In the genomic region with DNA sequence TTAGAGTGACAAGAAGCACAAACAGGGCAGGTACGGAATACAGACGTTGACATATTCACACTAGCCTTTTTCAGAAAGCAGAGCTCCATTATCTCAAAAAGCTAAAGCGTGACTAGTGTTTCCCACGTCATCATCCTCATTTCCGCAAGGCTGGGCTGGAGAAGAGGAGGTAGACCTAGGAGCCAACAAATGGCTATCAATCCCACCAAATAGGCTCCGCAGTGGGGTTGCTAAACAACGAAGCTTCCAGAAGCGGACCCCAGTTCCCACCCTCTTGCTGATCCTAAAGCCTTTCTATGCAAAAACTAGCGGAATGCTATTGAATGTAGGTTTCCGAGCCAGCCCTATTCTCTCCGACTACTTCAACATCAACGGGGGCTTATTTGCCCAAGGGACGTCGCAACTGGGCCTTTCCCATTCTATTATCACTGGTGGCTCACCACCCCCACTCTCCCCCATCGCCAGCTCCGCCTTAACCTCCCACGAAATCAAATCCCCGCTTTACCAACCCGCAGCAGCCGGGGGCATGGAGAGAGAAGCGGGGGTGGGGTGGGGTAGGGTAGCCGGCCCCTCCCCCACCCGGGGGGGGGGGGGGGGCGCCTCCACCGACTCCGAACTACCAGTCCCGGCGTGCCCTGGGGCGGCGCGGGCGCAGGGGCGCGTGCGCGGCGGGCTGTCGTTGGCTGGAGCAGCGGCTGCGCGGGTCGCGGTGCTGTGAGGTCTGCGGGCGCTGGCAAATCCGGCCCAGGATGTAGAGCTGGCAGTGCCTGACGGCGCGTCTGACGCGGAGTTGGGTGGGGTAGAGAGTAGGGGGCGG, we compare ENCODE assay signal across 8 cellular contexts. TPM values are rescaled to one million over a fixed set of nuclear protein-coding genes. Genes with fewer than 3 reads are reported as not detected.
DNase-seq lines count a peak whose midpoint lies in the region; ATAC-seq and TF ChIP-seq lines count a peak whose summit lies in the region.

A gene with protein sequence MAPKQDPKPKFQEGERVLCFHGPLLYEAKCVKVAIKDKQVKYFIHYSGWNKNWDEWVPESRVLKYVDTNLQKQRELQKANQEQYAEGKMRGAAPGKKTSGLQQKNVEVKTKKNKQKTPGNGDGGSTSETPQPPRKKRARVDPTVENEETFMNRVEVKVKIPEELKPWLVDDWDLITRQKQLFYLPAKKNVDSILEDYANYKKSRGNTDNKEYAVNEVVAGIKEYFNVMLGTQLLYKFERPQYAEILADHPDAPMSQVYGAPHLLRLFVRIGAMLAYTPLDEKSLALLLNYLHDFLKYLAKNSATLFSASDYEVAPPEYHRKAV (plus strand): TSS at position 736 of the 817 bp plus-strand sequence. CDS start 128 bp downstream, outside the sequence.

- intact Hi-C loops in colonic mucosa (cut with DNase I): loop anchor here (5.0 kb wide), 1 partner anchor 60 kb away; a partner anchor contains a TSS

- H3K9me3 ChIP-seq in colonic mucosa: no peaks in the 10 kb centered on the region

- H3K36me3 ChIP-seq in colonic mucosa: no peaks in the 10 kb centered on the region

- peaks cover 37% of the 10 kb centered on the region for H3K4me1 Mint-ChIP-seq in activated CD4-positive, alpha-beta T cell treated with anti-CD3 and anti-CD28 coated beads, Interleukin-2, amount 10 ng/mL, durations not matched to agents 7 days and 5 days

- H3K27me3 ChIP-seq in colonic mucosa: no peaks in the 10 kb centered on the region
- H3K27me3 ChIP-seq in layer of hippocampus (ENCODE audit: control insufficient read depth, insufficient read depth, low read length): no peaks in the 10 kb centered on the region

- peak within 1 kb of the TSS; percentile 100 for H3K4me3 Mint-ChIP-seq in activated CD4-positive, alpha-beta T cell treated with anti-CD3 and anti-CD28 coated beads, Interleukin-2, amount 10 ng/mL, durations not matched to agents 7 days and 5 days

- peak within 1 kb of the TSS; percentile 89 for H3K4me3 ChIP-seq in colonic mucosa

- CTCF ChIA-PET in activated CD4-positive, alpha-beta T cell treated with anti-CD3 and anti-CD28 coated beads, Interleukin-2, amount 10 ng/mL, durations not matched to agents 7 days and 5 days (lab: Charles Lee): interaction anchor here (0.9 to 1.8 kb wide), 6 partner anchors 11 to 135 kb away, joined by 3 to 6 read pairs (median 4); no protein-coding TSS in a partner anchor

- H3K9ac ChIP-seq in colonic mucosa (ENCODE audit: low read depth in 2 of 2, low read length in 2 of 2): peak within 1 kb of the TSS; percentile 99 to 100

- no peaks in the 10 kb centered on the region for H3K27me3 Mint-ChIP-seq in activated CD4-positive, alpha-beta T cell treated with anti-CD3 and anti-CD28 coated beads, Interleukin-2, amount 10 ng/mL, durations not matched to agents 7 days and 5 days

- H3K4me1 ChIP-seq in colonic mucosa: peaks cover 5% of the 10 kb centered on the region

- ATAC-seq in GM19395 (IDR thresholded peaks at IDR 0.05; ENCODE audit: unreplicated experiment) (peak; percentile 67), HG03558 (IDR thresholded peaks at IDR 0.05; ENCODE audit: extremely low read depth, unreplicated experiment) (peak; percentile 76)

- POLR2A ChIA-PET in activated CD4-positive, alpha-beta T cell treated with anti-CD3 and anti-CD28 coated beads, Interleukin-2, amount 10 ng/mL, durations not matched to agents 7 days and 5 days (lab: Charles Lee): interaction anchor here (0.7 kb wide), 1 partner anchor 34 kb away, joined by 8 read pairs; no protein-coding TSS in a partner anchor

- TF ChIP-seq CTCF in colonic mucosa (IDR thresholded peaks at IDR 0.05): no peak

- H3K27ac ChIP-seq in colonic mucosa (peak within 1 kb of the TSS; percentile 100), layer of hippocampus (ENCODE audit: low read depth, low read length) (peak within 1 kb of the TSS; percentile 97)

- no peaks in the 10 kb centered on the region for H3K9me3 Mint-ChIP-seq in activated CD4-positive, alpha-beta T cell treated with anti-CD3 and anti-CD28 coated beads, Interleukin-2, amount 10 ng/mL, durations not matched to agents 7 days and 5 days

- peak within 1 kb of the TSS; percentile 100 for H3K27ac Mint-ChIP-seq in activated CD4-positive, alpha-beta T cell treated with anti-CD3 and anti-CD28 coated beads, Interleukin-2, amount 10 ng/mL, durations not matched to agents 7 days and 5 days

- H3K36me3 Mint-ChIP-seq in activated CD4-positive, alpha-beta T cell treated with anti-CD3 and anti-CD28 coated beads, Interleukin-2, amount 10 ng/mL, durations not matched to agents 7 days and 5 days (ENCODE audit: low read depth): peaks cover 15% of the 10 kb centered on the region

- peak; percentile 97 for DNase-seq in Ammon's horn (ENCODE audit: low spot score)
- DNase-seq in NCI-H69 (lab: John Stamatoyannopoulos, UW): peak; percentile 94
- DNase-seq in activated CD4-positive, alpha-beta T cell treated with anti-CD3 and anti-CD28 coated beads, Interleukin-2, amount 10 ng/mL, durations not matched to agents 7 days and 5 days: peak; percentile 95
- peak; percentile 94 for DNase-seq in colonic mucosa
- peak; percentile 80 to 90 for DNase-seq in stimulated activated CD4-positive, alpha-beta T cell treated with anti-CD3 and anti-CD28 coated beads, Interleukin-1b, Interleukin-23, amount 100 ng/mL, for 1 hour (ENCODE audit: low read depth in 2 of 2)

RNA-seq across cellular contexts. Expression of the gene that starts here (rescaled TPM):
- 100 to 1,000 TPM; 225 to 274 TPM for total RNA-seq in activated CD4-positive, alpha-beta T cell treated with anti-CD3 and anti-CD28 coated beads, Interleukin-2, amount 10 ng/mL, durations not matched to agents 7 days and 5 days
- 100 to 1,000 TPM; 221 to 237 TPM for total RNA-seq in colonic mucosa

Comparison
In these comparisons a context has a peak if more than half of its experiments do, and no peak if none do; other contexts are left out.
1. Peak in every context shown above with its lines: DNase-seq, ATAC-seq, H3K4me3 ChIP-seq and H3K27ac ChIP-seq.